ENCODE assay signal across 21 cellular contexts in the genomic region with DNA sequence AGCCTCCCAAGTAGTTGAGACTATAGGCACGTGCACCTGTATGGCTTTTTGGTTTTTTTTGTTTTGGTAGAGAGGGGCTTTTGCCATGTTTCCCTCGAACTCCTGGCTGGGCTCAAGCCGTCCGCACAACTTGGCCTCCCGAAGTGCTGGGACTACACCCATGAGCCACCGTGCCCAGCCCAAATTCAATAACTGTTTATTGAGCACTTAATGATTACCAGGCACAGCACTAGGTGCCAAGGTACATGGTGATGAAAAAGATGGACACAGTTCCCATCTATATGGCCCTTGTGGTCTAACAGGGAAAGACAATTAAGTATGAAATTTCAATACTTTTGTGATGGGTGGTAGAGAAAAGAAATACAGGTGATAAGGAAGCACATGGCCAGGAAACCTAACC.
"Had no signal": no experiment of that assay in that cellular context is flagged by ENCODE, and none has a peak within 500 bp of the region (broad histone marks: within the 10 kb centered on the region; RNA-seq: fewer than 3 reads in every experiment).

No MANE protein-coding gene starts in this region.

- H3K9me2 ChIP-seq: SK-N-SH had no signal

- H3K27ac ChIP-seq: KMS-11 had no signal

- ATAC-seq: K562 had no signal

- H3K9me3 ChIP-seq: SK-N-SH had no signal

- FAIRE-seq: K562, RCC 7860 had no signal

- DNase-seq: MV-4-11, NCI-H1048, NCI-H1105, NCI-H1417 treated with DMSO at 0.1 percent for 48 hours, NCI-H187, NCI-H2029, NCI-H2081 treated with DMSO at 0.1 percent for 48 hours, NCI-H2171, NCI-H226, NCI-H446, NCI-H510A, NCI-H524 treated with DMSO at 0.1 percent for 48 hours, NCI-H69, NCI-H774, RPMI8226, SHP77, SK-N-SH, SW 1271 had no signal

- H3K4me2 ChIP-seq: KMS-11, SK-N-SH had no signal

- H3K9ac ChIP-seq: KMS-11, SK-N-SH had no signal

- H3K4me3 ChIP-seq: K562 had no signal
